20 cellular contexts compared by ENCODE assay signal in the genomic region with DNA sequence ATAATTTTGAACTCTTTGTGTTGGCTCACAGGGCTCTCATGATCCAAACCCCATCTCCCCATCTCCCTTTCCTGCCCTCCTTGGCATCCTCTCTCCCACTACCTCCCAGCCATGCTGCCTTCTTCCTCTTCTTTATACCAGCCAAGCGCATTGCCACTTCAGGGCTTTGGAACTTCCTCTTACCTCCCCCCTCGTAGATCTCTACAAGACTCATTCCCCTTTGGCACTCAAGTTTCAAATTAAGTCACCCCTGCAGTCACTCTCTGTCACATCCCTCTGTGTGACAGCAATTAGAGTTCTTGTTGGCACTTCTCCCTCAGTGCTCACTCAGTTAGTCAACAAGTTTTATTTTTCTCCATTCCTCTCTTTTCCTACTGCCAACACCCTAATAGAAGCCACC. TPM values are rescaled to one million over a fixed set of nuclear protein-coding genes. Genes with fewer than 3 reads are reported as not detected.
DNase-seq lines count a peak whose midpoint lies in the region; ATAC-seq, FAIRE-seq and TF ChIP-seq lines count a peak whose summit lies in the region.
"Had no signal": no experiment of that assay in that cellular context is flagged by ENCODE, and none has a peak within 500 bp of the region (broad histone marks: within the 10 kb centered on the region; RNA-seq: fewer than 3 reads in every experiment).

No MANE protein-coding gene starts in this region.

- TF ChIP-seq CTCF in NB4 (IDR thresholded peaks at IDR 0.05; ENCODE audit: low read depth, low read length) (no peak), GM12878 (IDR thresholded peaks at IDR 0.05 in 2 of 3, conservative IDR thresholded peaks at IDR 0.05 in 1 of 3; ENCODE audit: control insufficient read depth in 2 of 3, extremely low read depth in 1 of 3, insufficient read depth in 1 of 3, low read depth in 3 of 3, low read length in 3 of 3) (no peak)

- ATAC-seq in activated naive CD8-positive, alpha-beta T cell treated with anti-CD3 and anti-CD28 coated beads, Interleukin-2, amount 50 U/mL, for 24 hours = peak; percentile 24
- ATAC-seq in GM12878 (peak; percentile 60), HG03108 (IDR thresholded peaks at IDR 0.05; ENCODE audit: unreplicated experiment) (no peak)
- ATAC-seq: CD8-positive, alpha-beta T cell; gastrocnemius medialis had no signal

- TF ChIP-seq RAD21 in GM12878 (IDR thresholded peaks at IDR 0.05; ENCODE audit: insufficient read depth, low read depth, low read length) = no peak

- RAD21 ChIA-PET in GM12878 (lab: Charles Lee; ENCODE audit: unreplicated experiment) = no interaction called here

- no peak for TF ChIP-seq POLR2A in NB4 (IDR thresholded peaks at IDR 0.05; ENCODE audit: extremely low read depth, insufficient read length)
- TF ChIP-seq POLR2A in GM12878 (IDR thresholded peaks at IDR 0.05; ENCODE audit: low read depth, low read length) = no peak

- H3K9ac ChIP-seq in GM12878 (ENCODE audit: control insufficient read depth, insufficient read depth, low read length) = no peak overlapping the region

- 23% methylated on average over 2 of the region's 2 CpGs for WGBS in GM12878 (ENCODE audit: insufficient coverage, insufficient replicate concordance, low lambda C conversion rate, missing lambda C conversion rate)

- DNase-seq in activated naive CD8-positive, alpha-beta T cell treated with anti-CD3 and anti-CD28 coated beads, Interleukin-2, amount 50 U/mL, for 24 hours = no peak
- no peak for DNase-seq in activated naive CD8-positive, alpha-beta T cell treated with anti-CD3 and anti-CD28 coated beads for 36 hours
- DNase-seq in NB4 (ENCODE audit: low read depth) = peak; percentile 58
- DNase-seq in GM12878 (ENCODE audit: low read depth, low spot score) = no peak
- peak; percentile 76 for DNase-seq in pons (ENCODE audit: low spot score)
- no peak for DNase-seq in GM19238 (ENCODE audit: insufficient read length, low spot score)
- DNase-seq in activated CD4-positive, alpha-beta memory T cell treated with anti-CD3 and anti-CD28 coated beads, Interleukin-2, amount 10 ng/mL, durations not matched to agents 7 days and 5 days = no peak
- DNase-seq: activated CD4-positive, CD25-positive, alpha-beta regulatory T cell treated with anti-CD3 and anti-CD28 coated beads, Interleukin-2, amount 50 U/mL, for 72 hours; activated effector memory CD4-positive, alpha-beta T cell treated with Interleukin-2 at 50 U/mL for 16 hours; amniotic stem cell; CD8-positive, alpha-beta T cell; DMS79; dorsolateral prefrontal cortex; gastrocnemius medialis; GOT3; NCI-H1092; stomach had no signal

- no TSS peak for BruUV-seq in GM12878 (replicated peaks; lab: Mats Ljungman, UMichigan)

- H3K27ac ChIP-seq in GM12878 (ENCODE audit: control insufficient read depth, insufficient read depth) = no peak overlapping the region
- H3K27ac ChIP-seq: dorsolateral prefrontal cortex, gastrocnemius medialis, stomach had no signal

- POLR2A ChIA-PET in GM12878 (lab: Charles Lee) = no interaction called here
- POLR2A ChIA-PET in activated CD4-positive, alpha-beta memory T cell treated with anti-CD3 and anti-CD28 coated beads, Interleukin-2, amount 10 ng/mL, durations not matched to agents 7 days and 5 days (lab: Charles Lee) = no interaction called here

- no peaks in the 10 kb centered on the region for H3K4me1 ChIP-seq in GM12878 (ENCODE audit: control insufficient read depth, insufficient read depth, low read length)
- H3K4me1 ChIP-seq: gastrocnemius medialis had no signal

- peaks cover 12% of the 10 kb centered on the region for H3K27me3 Mint-ChIP-seq in activated naive CD8-positive, alpha-beta T cell treated with anti-CD3 and anti-CD28 coated beads, Interleukin-2, amount 50 U/mL, for 24 hours
- H3K27me3 Mint-ChIP-seq in activated naive CD8-positive, alpha-beta T cell treated with anti-CD3 and anti-CD28 coated beads for 36 hours = peaks cover 14% of the 10 kb centered on the region
- H3K27me3 Mint-ChIP-seq in activated CD4-positive, alpha-beta memory T cell treated with anti-CD3 and anti-CD28 coated beads, Interleukin-2, amount 10 ng/mL, durations not matched to agents 7 days and 5 days = peaks cover 15% of the 10 kb centered on the region

- no peaks in the 10 kb centered on the region for H4K20me1 ChIP-seq in GM12878 (ENCODE audit: control insufficient read depth, insufficient read depth)

- FAIRE-seq in GM12878 (lab: Jason Lieb, UNC) = no peak

- H2AFZ ChIP-seq in GM12878 (ENCODE audit: control insufficient read depth, low read depth, low read length) = no peak overlapping the region

- H3K27ac Mint-ChIP-seq in activated naive CD8-positive, alpha-beta T cell treated with anti-CD3 and anti-CD28 coated beads, Interleukin-2, amount 50 U/mL, for 24 hours = no peak overlapping the region
- H3K27ac Mint-ChIP-seq in activated naive CD8-positive, alpha-beta T cell treated with anti-CD3 and anti-CD28 coated beads for 36 hours = no peak overlapping the region
- H3K27ac Mint-ChIP-seq in activated CD4-positive, alpha-beta memory T cell treated with anti-CD3 and anti-CD28 coated beads, Interleukin-2, amount 10 ng/mL, durations not matched to agents 7 days and 5 days = no peak overlapping the region
- H3K27ac Mint-ChIP-seq: CD8-positive, alpha-beta T cell; IgD-negative memory B cell; T-helper 1 cell treated with Interleukin-12 subunit alpha and Interleukin-12 subunit beta and Interleukin-4 antibody, amounts not matched to agents 30 μg/mL and 1 μg/mL, for 36 hours had no signal

- intact Hi-C loops in GM12878 (cut with micrococcal nuclease; ENCODE audit: unreplicated experiment) = no loop called here

- no peak for TF ChIP-seq EP300 in GM12878 (IDR thresholded peaks at IDR 0.05; ENCODE audit: borderline replicate concordance in 1 of 2, control insufficient read depth in 1 of 2, low read depth in 2 of 2, low read length in 2 of 2)

- in situ Hi-C loops in GM12878 (cut with MboI) = no loop called here

- H3K9me3 Mint-ChIP-seq in activated naive CD8-positive, alpha-beta T cell treated with anti-CD3 and anti-CD28 coated beads, Interleukin-2, amount 50 U/mL, for 24 hours = no peaks in the 10 kb centered on the region
- H3K9me3 Mint-ChIP-seq in activated naive CD8-positive, alpha-beta T cell treated with anti-CD3 and anti-CD28 coated beads for 36 hours = peaks cover 5% of the 10 kb centered on the region
- peaks cover 10% of the 10 kb centered on the region for H3K9me3 Mint-ChIP-seq in activated CD4-positive, alpha-beta memory T cell treated with anti-CD3 and anti-CD28 coated beads, Interleukin-2, amount 10 ng/mL, durations not matched to agents 7 days and 5 days
- H3K9me3 Mint-ChIP-seq: CD8-positive, alpha-beta T cell; T-helper 1 cell treated with Interleukin-12 subunit alpha and Interleukin-12 subunit beta and Interleukin-4 antibody, amounts not matched to agents 30 μg/mL and 1 μg/mL, for 36 hours had no signal

- H3K9me3 ChIP-seq in GM12878 (replicated peaks; ENCODE audit: control insufficient read depth, insufficient read depth, low read length) = no peaks in the 10 kb centered on the region
- H3K9me3 ChIP-seq: gastrocnemius medialis, stomach had no signal

- no peak overlapping the region for H3K4me2 ChIP-seq in GM12878 (ENCODE audit: control insufficient read depth, insufficient read depth)

- H3K4me3 Mint-ChIP-seq in activated naive CD8-positive, alpha-beta T cell treated with anti-CD3 and anti-CD28 coated beads, Interleukin-2, amount 50 U/mL, for 24 hours = no peak overlapping the region
- H3K4me3 Mint-ChIP-seq in activated naive CD8-positive, alpha-beta T cell treated with anti-CD3 and anti-CD28 coated beads for 36 hours = no peak overlapping the region
- H3K4me3 Mint-ChIP-seq in activated CD4-positive, alpha-beta memory T cell treated with anti-CD3 and anti-CD28 coated beads, Interleukin-2, amount 10 ng/mL, durations not matched to agents 7 days and 5 days = no peak overlapping the region
- H3K4me3 Mint-ChIP-seq: CD8-positive, alpha-beta T cell; IgD-negative memory B cell; T-helper 1 cell treated with Interleukin-12 subunit alpha and Interleukin-12 subunit beta and Interleukin-4 antibody, amounts not matched to agents 30 μg/mL and 1 μg/mL, for 36 hours had no signal

- SMC1A ChIA-PET in GM12878 (lab: Charles Lee; ENCODE audit: uncharacterized antibody, unreplicated experiment) = interaction anchor here (0.6 to 2.3 kb wide), 5 partner anchors 13 to 379 kb away, joined by 3 to 7 read pairs (median 6); no protein-coding TSS in a partner anchor

- H3K4me1 Mint-ChIP-seq in activated naive CD8-positive, alpha-beta T cell treated with anti-CD3 and anti-CD28 coated beads, Interleukin-2, amount 50 U/mL, for 24 hours = no peaks in the 10 kb centered on the region
- no peaks in the 10 kb centered on the region for H3K4me1 Mint-ChIP-seq in activated naive CD8-positive, alpha-beta T cell treated with anti-CD3 and anti-CD28 coated beads for 36 hours
- H3K4me1 Mint-ChIP-seq in activated CD4-positive, alpha-beta memory T cell treated with anti-CD3 and anti-CD28 coated beads, Interleukin-2, amount 10 ng/mL, durations not matched to agents 7 days and 5 days = peaks cover 1% of the 10 kb centered on the region
- H3K4me1 Mint-ChIP-seq: IgD-negative memory B cell had no signal

- H3K36me3 ChIP-seq in GM12878 (ENCODE audit: control insufficient read depth in 2 of 2, insufficient read depth in 2 of 2, low read length in 1 of 2) = no peaks in the 10 kb centered on the region
- H3K36me3 ChIP-seq: gastrocnemius medialis, stomach had no signal

- no peak overlapping the region for H3K4me3 ChIP-seq in NB4 (ENCODE audit: low read depth, low read length)
- H3K4me3 ChIP-seq in GM12878 = no peak overlapping the region
- H3K4me3 ChIP-seq: dorsolateral prefrontal cortex, gastrocnemius medialis, stomach had no signal

- H3K36me3 Mint-ChIP-seq in activated naive CD8-positive, alpha-beta T cell treated with anti-CD3 and anti-CD28 coated beads, Interleukin-2, amount 50 U/mL, for 24 hours (ENCODE audit: low read depth) = no peaks in the 10 kb centered on the region
- no peaks in the 10 kb centered on the region for H3K36me3 Mint-ChIP-seq in activated naive CD8-positive, alpha-beta T cell treated with anti-CD3 and anti-CD28 coated beads for 36 hours
- peaks cover 9% of the 10 kb centered on the region for H3K36me3 Mint-ChIP-seq in activated CD4-positive, alpha-beta memory T cell treated with anti-CD3 and anti-CD28 coated beads, Interleukin-2, amount 10 ng/mL, durations not matched to agents 7 days and 5 days (ENCODE audit: low read depth)
- H3K36me3 Mint-ChIP-seq: CD8-positive, alpha-beta T cell had no signal

- H3K79me2 ChIP-seq in GM12878 (ENCODE audit: control insufficient read depth, insufficient read depth, low read length) = no peaks in the 10 kb centered on the region

- CTCF ChIA-PET in GM12878 (lab: Yijun Ruan, JAX) = no interaction called here
- CTCF ChIA-PET in activated CD4-positive, alpha-beta memory T cell treated with anti-CD3 and anti-CD28 coated beads, Interleukin-2, amount 10 ng/mL, durations not matched to agents 7 days and 5 days (lab: Charles Lee) = no interaction called here

- H3K27me3 ChIP-seq in GM12878 (replicated peaks in 1 of 2; ENCODE audit: control insufficient read depth in 2 of 2, insufficient read depth in 2 of 2, low read length in 1 of 2) = no peaks in the 10 kb centered on the region
- H3K27me3 ChIP-seq: dorsolateral prefrontal cortex, gastrocnemius medialis, stomach had no signal

RNA-seq across cellular contexts. Expression of a gene that starts 20.8 kb away (rescaled TPM):
- under 1 TPM; 0.19 to 0.44 TPM for total RNA-seq in activated naive CD8-positive, alpha-beta T cell treated with anti-CD3 and anti-CD28 coated beads for 36 hours
- total RNA-seq in GM12878 (2013; cell fraction: nucleolus; rRNA removed) = 0.78 and 0.86 TPM in 2 replicates
- total RNA-seq in GM12878 (2014; rRNA removed) (0.54 and 0.56 TPM in 2 replicates), GM12878 (2014; rRNA removed; fragmentation: Illumina TruSeq; extraction: Trizol) (0.67 and 0.74 TPM in 2 replicates), GM12878 (2021) (0.77 and 1.3 TPM in 2 replicates)
- polyA plus RNA-seq in GM12878 (2011; ENCODE audit: low read depth) = not detected
- polyA plus RNA-seq in GM12878 (2011; rRNA removed) (11.1 and 12.1 TPM in 2 replicates), GM12878 (2014; fragmentation: Illumina TruSeq; extraction: Trizol) (0.11 and 0.57 TPM in 2 replicates), GM12878 (2014; fragmentation: Nextera tagmentation; extraction: Ambion mirVana) (under 1 TPM; 0.11 to 0.16 TPM), GM12878 (2014; rRNA removed) (0.18 and 0.31 TPM in 2 replicates), GM12878 (2016; fragmentation: Nextera tagmentation; extraction: Ambion mirVana) (under 1 TPM; 0.28 to 0.47 TPM)
- 7.9 and 8.5 TPM in 2 replicates for polyA plus RNA-seq in GM12878 (2011; cell fraction: cytosol; rRNA removed)
- 16.1 and 19.1 TPM in 2 replicates for polyA plus RNA-seq in GM12878 (2011; cell fraction: nucleus; rRNA removed)
- 0.01 TPM in 1 of 2 replicates, not detected in the other for polyA plus RNA-seq in GM12878 (2012)
- polyA minus RNA-seq in GM12878 (2011; rRNA and poly(A)+ RNA removed) = 22.4 and 24.3 TPM in 2 replicates
- polyA minus RNA-seq in GM12878 (2011; cell fraction: cytosol; rRNA and poly(A)+ RNA removed) = 9.2 and 13.7 TPM in 2 replicates
- 16.8 and 31.2 TPM in 2 replicates for polyA minus RNA-seq in GM12878 (2011; cell fraction: nucleus; rRNA and poly(A)+ RNA removed)
- 1 to 10 TPM; 2.0 to 2.6 TPM for total RNA-seq in activated CD4-positive, alpha-beta memory T cell treated with anti-CD3 and anti-CD28 coated beads, Interleukin-2, amount 10 ng/mL, durations not matched to agents 7 days and 5 days
- total RNA-seq: CD8-positive, alpha-beta T cell had no signal
- polyA plus RNA-seq: IgD-negative memory B cell had no signal

Comparison
In these comparisons a context has a peak if more than half of its experiments do, and no peak if none do; other contexts are left out.
1. DNase-seq: peak in NB4 (single experiment) and pons (single experiment); none in activated naive CD8-positive, alpha-beta T cell treated with anti-CD3 and anti-CD28 coated beads, Interleukin-2, amount 50 U/mL, for 24 hours (single experiment), activated naive CD8-positive, alpha-beta T cell treated with anti-CD3 and anti-CD28 coated beads for 36 hours (single experiment), GM12878 (single experiment), GM19238 (single experiment) and activated CD4-positive, alpha-beta memory T cell treated with anti-CD3 and anti-CD28 coated beads, Interleukin-2, amount 10 ng/mL, durations not matched to agents 7 days and 5 days (single experiment).